Comparison of ENCODE assay signal across 9 cellular contexts in genomic region chr12:89225808-89226368, GRCh38.
DNase-seq lines count a peak whose midpoint lies in the region; ATAC-seq, FAIRE-seq and TF ChIP-seq lines count a peak whose summit lies in the region.
"Had no signal": no experiment of that assay in that cellular context is flagged by ENCODE, and none has a peak within 500 bp of the region (broad histone marks: within the 10 kb centered on the region; RNA-seq: fewer than 3 reads in every experiment).

No MANE protein-coding gene starts in this region.

- peaks cover 16% of the 10 kb centered on the region for H3K9me3 Mint-ChIP-seq in progenitor cell of endocrine pancreas (ENCODE audit: low read depth)

- peaks cover 6% of the 10 kb centered on the region; the same call in 1 of the 2 replicates for H3K9me3 ChIP-seq in PC-9 (ENCODE audit: insufficient read depth, low read depth)

- no peaks in the 10 kb centered on the region for H3K36me3 ChIP-seq in PC-9 (ENCODE audit: low read depth)

- peak overlapping the region; percentile 65 for H3K4me2 ChIP-seq in PC-9

- no peaks in the 10 kb centered on the region for H3K27me3 ChIP-seq in PC-9 (ENCODE audit: insufficient read depth, low read depth)

- H3K79me2 ChIP-seq in PC-9 (ENCODE audit: low read depth): no peaks in the 10 kb centered on the region

- TF ChIP-seq CTCF in PC-9 (conservative IDR thresholded peaks at IDR 0.05) (no peak), progenitor cell of endocrine pancreas (IDR thresholded peaks at IDR 0.05; ENCODE audit: unreplicated experiment) (no peak)

- peaks cover 30% of the 10 kb centered on the region for H3F3A ChIP-seq in PC-9 (ENCODE audit: insufficient read depth, low read depth)

- POLR2A ChIA-PET in PC-9 (lab: Charles Lee; ENCODE audit: unreplicated experiment): interaction anchor here (0.6 to 1.1 kb wide), 6 partner anchors 124 to 1719 kb away, joined by 3 to 11 read pairs (median 4); partner anchors contain the start of gene DUSP6

- peak overlapping the region; percentile 93 for H3K27ac ChIP-seq in PC-9
- H3K27ac ChIP-seq in epithelial cell of prostate: peak overlapping the region; percentile 97

- BruUV-seq in PC-9 (replicated peaks; lab: Mats Ljungman, UMichigan): TSS peak; percentile 45

- H3K9me2 ChIP-seq in PC-9 (ENCODE audit: insufficient read depth): no peaks in the 10 kb centered on the region

- peaks cover 1% of the 10 kb centered on the region for H3K36me3 Mint-ChIP-seq in progenitor cell of endocrine pancreas (ENCODE audit: insufficient read depth)

- FAIRE-seq in RCC 7860 (lab: Jason Lieb, UNC): no peak

- intact Hi-C loops in PC-9 (cut with micrococcal nuclease; ENCODE audit: unreplicated experiment): loop anchor here (1.0 to 5.0 kb wide), 6 partner anchors 11 to 174 kb away; partner anchors contain the start of gene DUSP6

- no peaks in the 10 kb centered on the region for H4K20me1 ChIP-seq in PC-9 (ENCODE audit: insufficient read depth)

- CTCF ChIA-PET in PC-9 (lab: Charles Lee): interaction anchor here (0.6 to 1.4 kb wide), 2 partner anchors 182 to 236 kb away, joined by 3 to 4 read pairs; no protein-coding TSS in a partner anchor

- H2AFZ ChIP-seq in PC-9: peak overlapping the region; percentile 19; the same call in 1 of the 2 replicates

- peaks cover 55% of the 10 kb centered on the region for H3K4me1 ChIP-seq in PC-9 (replicated peaks; ENCODE audit: insufficient read depth)

- H3K4me3 ChIP-seq in PC-9: peak overlapping the region; percentile 30; the same call in 1 of the 2 replicates

- peak overlapping the region; percentile 81 for H3K27ac Mint-ChIP-seq in progenitor cell of endocrine pancreas

- peak; percentile 56 for ATAC-seq in HG02623 (IDR thresholded peaks at IDR 0.05; ENCODE audit: unreplicated experiment)
- ATAC-seq: Panc1 had no signal

- peaks cover 31% of the 10 kb centered on the region for H3K4me1 Mint-ChIP-seq in progenitor cell of endocrine pancreas (ENCODE audit: low read depth)

- peak overlapping the region; percentile 29 for H3K4me3 Mint-ChIP-seq in progenitor cell of endocrine pancreas (ENCODE audit: low read depth)

- no peaks in the 10 kb centered on the region for H3K27me3 Mint-ChIP-seq in progenitor cell of endocrine pancreas

- DNase-seq in ELR (ENCODE audit: low read depth) (peak; percentile 95), PC-9 (peak; percentile 69 to 98), epithelial cell of prostate (ENCODE audit: low read depth, low spot score) (peak; percentile 99), progenitor cell of endocrine pancreas (ENCODE audit: low spot score, unreplicated experiment) (no peak), RCC 7860 (ENCODE audit: low spot score) (no peak), NCI-H2081 (lab: John Stamatoyannopoulos, UW) (no peak), COR-L47 (lab: John Stamatoyannopoulos, UW) (no peak)

Comparison
In these comparisons a context has a peak if more than half of its experiments do, and no peak if none do; other contexts are left out.
1. DNase-seq: peak in ELR (single experiment), PC-9 (2 of 2) and epithelial cell of prostate (single experiment); none in progenitor cell of endocrine pancreas (single experiment), RCC 7860 (single experiment), NCI-H2081 (0 of 2) and COR-L47 (single experiment).